In the genomic region with DNA sequence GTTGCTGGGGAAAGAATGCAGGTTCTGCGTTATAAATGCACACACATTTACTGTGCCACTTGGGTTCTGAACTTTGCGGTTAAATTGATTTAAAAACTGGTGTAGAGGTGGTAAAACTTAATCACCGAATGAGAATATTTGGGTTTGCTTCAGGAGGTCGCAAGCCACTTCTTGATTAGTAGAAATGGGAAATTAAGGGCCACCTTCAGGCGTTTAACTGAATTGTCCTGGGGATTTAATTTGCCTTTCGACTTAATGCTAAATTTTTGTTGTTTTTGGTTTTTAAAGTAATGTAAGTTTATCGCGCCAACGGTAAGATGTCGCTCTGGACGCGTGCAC, we compare ENCODE assay signal across 8 cellular contexts. TPM values are rescaled to one million over a fixed set of nuclear protein-coding genes. Genes with fewer than 3 reads are reported as not detected.
A peak's percentile ranks its signal among the peaks of the same experiment; 100 is the strongest.
DNase-seq lines count a peak whose midpoint lies in the region; ATAC-seq, FAIRE-seq and TF ChIP-seq lines count a peak whose summit lies in the region.

No MANE protein-coding gene starts in this region.

- intact Hi-C loops in lower lobe of right lung (cut with DNase I) = no loop called here

- H3K9me3 ChIP-seq in astrocyte (ENCODE audit: insufficient read depth, low read depth, low read length) (no peaks in the 10 kb centered on the region), lower lobe of right lung (no peaks in the 10 kb centered on the region)

- no peaks in the 10 kb centered on the region for H3K36me3 Mint-ChIP-seq in activated naive CD4-positive, alpha-beta T cell treated with anti-CD3 and anti-CD28 coated beads, Interleukin-2, amount 50 U/mL, for 24 hours
- H3K36me3 Mint-ChIP-seq in astrocyte (ENCODE audit: low read depth, unreplicated experiment) = no peaks in the 10 kb centered on the region
- H3K36me3 Mint-ChIP-seq in type B pancreatic cell = peaks cover 3% of the 10 kb centered on the region

- peak overlapping the region; percentile 72 for H3K4me3 ChIP-seq in astrocyte (ENCODE audit: insufficient read depth, low read depth, low read length)
- H3K4me3 ChIP-seq in lower lobe of right lung = peak overlapping the region; percentile 71

- H3K4me2 ChIP-seq in astrocyte (ENCODE audit: low read length) = peak overlapping the region; percentile 93

- no peaks in the 10 kb centered on the region for H4K20me1 ChIP-seq in astrocyte (ENCODE audit: insufficient read depth, low read length)

- H3K27ac Mint-ChIP-seq in activated naive CD4-positive, alpha-beta T cell treated with anti-CD3 and anti-CD28 coated beads, Interleukin-2, amount 50 U/mL, for 24 hours = peak overlapping the region; percentile 59
- H3K27ac Mint-ChIP-seq in astrocyte (ENCODE audit: unreplicated experiment) = no peak overlapping the region
- peak overlapping the region; percentile 93 for H3K27ac Mint-ChIP-seq in type B pancreatic cell

- H3K9ac ChIP-seq in astrocyte (ENCODE audit: low read length) = peak overlapping the region; percentile 82

- peaks cover 38% of the 10 kb centered on the region for H3K4me1 Mint-ChIP-seq in activated naive CD4-positive, alpha-beta T cell treated with anti-CD3 and anti-CD28 coated beads, Interleukin-2, amount 50 U/mL, for 24 hours
- H3K4me1 Mint-ChIP-seq in astrocyte (ENCODE audit: low read depth, unreplicated experiment) (peaks cover 5% of the 10 kb centered on the region), type B pancreatic cell (ENCODE audit: unreplicated experiment) (peaks cover 14% of the 10 kb centered on the region)

- H3K9me3 Mint-ChIP-seq in activated naive CD4-positive, alpha-beta T cell treated with anti-CD3 and anti-CD28 coated beads, Interleukin-2, amount 50 U/mL, for 24 hours = no peaks in the 10 kb centered on the region
- H3K9me3 Mint-ChIP-seq in astrocyte (ENCODE audit: unreplicated experiment) = peaks cover 1% of the 10 kb centered on the region
- peaks cover 5% of the 10 kb centered on the region for H3K9me3 Mint-ChIP-seq in type B pancreatic cell

- no peak for DNase-seq in activated naive CD4-positive, alpha-beta T cell (lab: John Stamatoyannopoulos, UW)
- DNase-seq in astrocyte (ENCODE audit: low read depth) (no peak), lower lobe of right lung (no peak), type B pancreatic cell (ENCODE audit: extremely low spot score, unreplicated experiment) (no peak), substantia nigra (lab: John Stamatoyannopoulos, UW) (no peak)
- DNase-seq in NK-92 treated with Interleukin-12 subunit alpha and Interleukin-12 subunit beta, amount 100 ng/mL, for 24 hours (lab: John Stamatoyannopoulos, UW) = no peak
- DNase-seq in stimulated activated CD4-positive, alpha-beta T cell treated with anti-CD3 and anti-CD28 coated beads, Interleukin-12 subunit alpha, Interleukin-12 subunit beta, amount 100 ng/mL, for 4 hours = no peak

- H3K27me3 ChIP-seq in astrocyte (ENCODE audit: insufficient read depth, low read length) (no peaks in the 10 kb centered on the region), lower lobe of right lung (ENCODE audit: low read depth) (no peaks in the 10 kb centered on the region)

- H2AFZ ChIP-seq in astrocyte (ENCODE audit: low read depth, low read length) = peak overlapping the region; percentile 83

- TF ChIP-seq CTCF in astrocyte (IDR thresholded peaks at IDR 0.05; ENCODE audit: insufficient read depth, low read depth, low read length) (peak; percentile 25), lower lobe of right lung (IDR thresholded peaks at IDR 0.05) (peak; percentile 13), type B pancreatic cell (conservative IDR thresholded peaks at IDR 0.05) (peak; percentile 63)

- peak overlapping the region; percentile 91 for H3K4me3 Mint-ChIP-seq in activated naive CD4-positive, alpha-beta T cell treated with anti-CD3 and anti-CD28 coated beads, Interleukin-2, amount 50 U/mL, for 24 hours
- H3K4me3 Mint-ChIP-seq in astrocyte (ENCODE audit: unreplicated experiment) (peak overlapping the region; percentile 82), type B pancreatic cell (peak overlapping the region; percentile 92)

- no peak for ATAC-seq in lower lobe of right lung

- H3K4me1 ChIP-seq in astrocyte (ENCODE audit: insufficient read depth, low read length) (peaks cover 20% of the 10 kb centered on the region), lower lobe of right lung (peaks cover 17% of the 10 kb centered on the region)

- H3K27ac ChIP-seq in astrocyte (ENCODE audit: low read depth, low read length) (no peak overlapping the region), lower lobe of right lung (no peak overlapping the region), substantia nigra (ENCODE audit: low read depth, low read length, poor library complexity, severe bottlenecking) (no peak overlapping the region)

- H3K79me2 ChIP-seq in astrocyte (ENCODE audit: insufficient read depth, low read length) = no peaks in the 10 kb centered on the region

- no peaks in the 10 kb centered on the region for H3K27me3 Mint-ChIP-seq in activated naive CD4-positive, alpha-beta T cell treated with anti-CD3 and anti-CD28 coated beads, Interleukin-2, amount 50 U/mL, for 24 hours
- peaks cover 18% of the 10 kb centered on the region for H3K27me3 Mint-ChIP-seq in astrocyte (ENCODE audit: low read depth, unreplicated experiment)
- H3K27me3 Mint-ChIP-seq in type B pancreatic cell = peaks cover 37% of the 10 kb centered on the region

- no peak for FAIRE-seq in astrocyte (lab: Jason Lieb, UNC)

- H3K36me3 ChIP-seq in astrocyte (ENCODE audit: insufficient read depth, low read length) (no peaks in the 10 kb centered on the region), lower lobe of right lung (no peaks in the 10 kb centered on the region)

RNA-seq across cellular contexts. Expression of a gene that starts 0.5 kb away (rescaled TPM):
- total RNA-seq in astrocyte = 3.1 and 3.3 TPM in 2 replicates
- 3.2 TPM for total RNA-seq in lower lobe of right lung
- total RNA-seq in type B pancreatic cell (ENCODE audit: low replicate concordance) = 6.0 and 12.3 TPM in 2 replicates

RNA-seq across cellular contexts. Expression of a gene that starts 37.3 kb away (rescaled TPM):
- total RNA-seq in astrocyte (0.43 TPM in 1 of 2 replicates, not detected in the other), lower lobe of right lung (4.3 TPM), type B pancreatic cell (ENCODE audit: low replicate concordance) (18.6 and 25.4 TPM in 2 replicates)

Comparison
In these comparisons a context has a peak if more than half of its experiments do, and no peak if none do; other contexts are left out.
1. CTCF ChIP-seq: peak in every context shown above with its lines; median percentile 63 in type B pancreatic cell; 25 in astrocyte; 13 in lower lobe of right lung.